ENCODE assay signal across 8 cellular contexts in genomic region chr11:130313383-130314183, GRCh38. TPM values are rescaled to one million over a fixed set of nuclear protein-coding genes. Genes with fewer than 3 reads are reported as not detected.
DNase-seq lines count a peak whose midpoint lies in the region; ATAC-seq and TF ChIP-seq lines count a peak whose summit lies in the region.

No MANE protein-coding gene starts in this region.

- H3K9ac ChIP-seq in Loucy (ENCODE audit: low read depth, low read length, poor library complexity, severe bottlenecking) (peak overlapping the region; percentile 90), mammary epithelial cell (ENCODE audit: insufficient read depth, low read length) (peak overlapping the region; percentile 77)

- 3% methylated on average over 17 of the region's 21 CpGs for WGBS in mammary epithelial cell (ENCODE audit: low coverage, missing lambda C conversion rate)
- WGBS in lung, 2 donors: 1% methylated on average over 21 of the region's 21 CpGs
- WGBS in urinary bladder: 8% methylated on average over 21 of the region's 21 CpGs

- H3K27me3 ChIP-seq in Loucy (ENCODE audit: insufficient read depth, low read length, poor library complexity, severe bottlenecking): no peaks in the 10 kb centered on the region
- H3K27me3 ChIP-seq in mammary epithelial cell (ENCODE audit: insufficient read depth, low read length): no peaks in the 10 kb centered on the region
- no peaks in the 10 kb centered on the region for H3K27me3 ChIP-seq in lung (ENCODE audit: control insufficient read depth, insufficient read depth)

- H3K79me2 ChIP-seq in Loucy (ENCODE audit: insufficient read depth, low read length): peaks cover 62% of the 10 kb centered on the region
- peaks cover 50% of the 10 kb centered on the region for H3K79me2 ChIP-seq in mammary epithelial cell (ENCODE audit: insufficient read depth, low read length)

- H2AFZ ChIP-seq in Loucy (ENCODE audit: low read length) (0 out of 2 replicates have a peak overlapping the region, but pooled peaks have one; percentile 34), mammary epithelial cell (ENCODE audit: low read depth, low read length) (peak overlapping the region; percentile 87)

- peaks cover 58% of the 10 kb centered on the region for H3K4me1 ChIP-seq in Loucy (ENCODE audit: insufficient read depth, low read length, poor library complexity, severe bottlenecking)
- peaks cover 25% of the 10 kb centered on the region for H3K4me1 ChIP-seq in mammary epithelial cell (ENCODE audit: insufficient read depth, low read length)
- peaks cover 3 to 10% of the 10 kb centered on the region in 2 donors for H3K4me1 ChIP-seq in lung (ENCODE audit: control insufficient read depth in 2 of 2, insufficient read depth in 2 of 2, low read length in 2 of 2)
- H3K4me1 ChIP-seq in urinary bladder (ENCODE audit: insufficient read depth): peaks cover 2% of the 10 kb centered on the region

- H4K20me1 ChIP-seq in Loucy (ENCODE audit: insufficient read depth, low read length, poor library complexity, severe bottlenecking): peaks cover 56% of the 10 kb centered on the region
- H4K20me1 ChIP-seq in mammary epithelial cell (ENCODE audit: insufficient read depth, low read length): peaks cover 2% of the 10 kb centered on the region

- intact Hi-C loops in mammary epithelial cell (cut with micrococcal nuclease): loop anchor here (5.0 kb wide), 2 partner anchors 99 to 101 kb away; no protein-coding TSS in a partner anchor

- H3F3A ChIP-seq in Loucy (ENCODE audit: low read depth): no peaks in the 10 kb centered on the region

- DNase-seq in EL: peak; percentile 4
- peak; percentile 36 for DNase-seq in mammary epithelial cell
- DNase-seq in lung (ENCODE audit: low spot score): no peak
- DNase-seq in occipital lobe (lab: John Stamatoyannopoulos, UW): no peak
- no peak for DNase-seq in stimulated activated CD4-positive, alpha-beta T cell treated with anti-CD3 and anti-CD28 coated beads, Interleukin-1b, Interleukin-23, amount 100 ng/mL, for 48 hours

- H3K27ac ChIP-seq in mammary epithelial cell (ENCODE audit: insufficient read depth, low read depth, low read length) (peak overlapping the region; percentile 46), lung (ENCODE audit: low read depth in 1 of 2, low read length in 1 of 2) (peak overlapping the region; percentile 97 to 98), urinary bladder (ENCODE audit: low read depth) (peak overlapping the region; percentile 94)

- BruUV-seq in mammary epithelial cell (replicated peaks; lab: Mats Ljungman, UMichigan): TSS peak; percentile 39

- H3K9me3 ChIP-seq in Loucy (ENCODE audit: insufficient read depth, low read depth, low read length): no peaks in the 10 kb centered on the region
- H3K9me3 ChIP-seq in mammary epithelial cell (replicated peaks; ENCODE audit: insufficient read depth, low read length): no peaks in the 10 kb centered on the region
- H3K9me3 ChIP-seq in lung (ENCODE audit: control insufficient read depth in 2 of 2, insufficient read depth in 1 of 2, low read length in 1 of 2): no peaks in the 10 kb centered on the region

- peak overlapping the region; percentile 89 for H3K4me2 ChIP-seq in Loucy (ENCODE audit: low read depth, low read length, poor library complexity, severe bottlenecking)
- peak overlapping the region; percentile 92 for H3K4me2 ChIP-seq in mammary epithelial cell (ENCODE audit: insufficient read depth, low read depth, low read length)

- dilution Hi-C loops in mammary epithelial cell (cut with HindIII; ENCODE audit: low sequenced_read_pairs): no loop called here

- no peak for ATAC-seq in lung (ENCODE audit: insufficient read depth, low FRiP score)
- no peak for ATAC-seq in HG03565 (IDR thresholded peaks at IDR 0.05; ENCODE audit: unreplicated experiment)

- H3K9me2 ChIP-seq in Loucy (replicated peaks; ENCODE audit: low read depth, low read length): no peaks in the 10 kb centered on the region

- TF ChIP-seq CTCF in Loucy (conservative IDR thresholded peaks at IDR 0.05; ENCODE audit: low read length) (no peak), mammary epithelial cell (conservative IDR thresholded peaks at IDR 0.05 in 1 of 2, IDR thresholded peaks at IDR 0.05 in 1 of 2; ENCODE audit: extremely low read depth in 1 of 2, insufficient read depth in 1 of 2, low read depth in 1 of 2, low read length in 2 of 2) (no peak), lung (IDR thresholded peaks at IDR 0.05; ENCODE audit: control extremely low read depth, extremely low read depth) (no peak)

- H3K36me3 ChIP-seq in Loucy (ENCODE audit: insufficient read depth, low read length) (no peaks in the 10 kb centered on the region), mammary epithelial cell (ENCODE audit: insufficient read depth, low read length) (no peaks in the 10 kb centered on the region), lung (ENCODE audit: control insufficient read depth in 2 of 2, insufficient read depth in 2 of 2, low read length in 2 of 2) (no peaks in the 10 kb centered on the region), urinary bladder (ENCODE audit: insufficient read depth) (no peaks in the 10 kb centered on the region)

- H3K4me3 ChIP-seq in Loucy (ENCODE audit: low read length, poor library complexity, severe bottlenecking): peak overlapping the region; percentile 75
- peak overlapping the region; percentile 70 to 90 (median 81) for H3K4me3 ChIP-seq in mammary epithelial cell (replicated peaks in 1 of 3; ENCODE audit: insufficient read depth in 1 of 3, low read depth in 2 of 3, low read length in 3 of 3)
- peak overlapping the region; percentile 90 for H3K4me3 ChIP-seq in lung
- peak overlapping the region; percentile 96 for H3K4me3 ChIP-seq in urinary bladder (ENCODE audit: low read depth, low read length)

- in situ Hi-C loops in mammary epithelial cell (cut with MboI; ENCODE audit: low sequenced_read_pairs in 2 of 2): no loop called here

- CTCF ChIA-PET in mammary epithelial cell (lab: Charles Lee; ENCODE audit: low non-redundant PET): no interaction called here

RNA-seq across cellular contexts. Expression of gene ZBTB44, which starts 1.1 kb away (rescaled TPM):
- total RNA-seq in mammary epithelial cell: 10 to 100 TPM; 27.8 to 54.3 TPM
- 13.3 TPM for polyA plus RNA-seq in mammary epithelial cell
- 38.1 TPM for polyA minus RNA-seq in mammary epithelial cell
- 10 to 100 TPM; 30.1 to 72.7 TPM for total RNA-seq in lung
- polyA plus RNA-seq in lung: 10 to 100 TPM in 1 of 2 donors, 1 to 10 TPM in 1; 8.6 to 11.4 TPM
- 85.6 TPM for total RNA-seq in urinary bladder
- polyA plus RNA-seq in urinary bladder: 12.1 TPM
- 180 TPM for total RNA-seq in occipital lobe

Comparison
In these comparisons a context has a peak if more than half of its experiments do, and no peak if none do; other contexts are left out.
1. DNase-seq: peak in EL (single experiment) and mammary epithelial cell (single experiment); none in lung (single experiment), occipital lobe (single experiment) and stimulated activated CD4-positive, alpha-beta T cell treated with anti-CD3 and anti-CD28 coated beads, Interleukin-1b, Interleukin-23, amount 100 ng/mL, for 48 hours (single experiment).
2. H3K27ac ChIP-seq: peak in every context shown above with its lines; median percentile 98 in lung; 94 in urinary bladder; 46 in mammary epithelial cell.
3. Peak in every context shown above with its lines, with median percentiles within 50 percentile points of each other: H3K4me3 ChIP-seq.